8 cellular contexts compared by ENCODE assay signal in the genomic region with DNA sequence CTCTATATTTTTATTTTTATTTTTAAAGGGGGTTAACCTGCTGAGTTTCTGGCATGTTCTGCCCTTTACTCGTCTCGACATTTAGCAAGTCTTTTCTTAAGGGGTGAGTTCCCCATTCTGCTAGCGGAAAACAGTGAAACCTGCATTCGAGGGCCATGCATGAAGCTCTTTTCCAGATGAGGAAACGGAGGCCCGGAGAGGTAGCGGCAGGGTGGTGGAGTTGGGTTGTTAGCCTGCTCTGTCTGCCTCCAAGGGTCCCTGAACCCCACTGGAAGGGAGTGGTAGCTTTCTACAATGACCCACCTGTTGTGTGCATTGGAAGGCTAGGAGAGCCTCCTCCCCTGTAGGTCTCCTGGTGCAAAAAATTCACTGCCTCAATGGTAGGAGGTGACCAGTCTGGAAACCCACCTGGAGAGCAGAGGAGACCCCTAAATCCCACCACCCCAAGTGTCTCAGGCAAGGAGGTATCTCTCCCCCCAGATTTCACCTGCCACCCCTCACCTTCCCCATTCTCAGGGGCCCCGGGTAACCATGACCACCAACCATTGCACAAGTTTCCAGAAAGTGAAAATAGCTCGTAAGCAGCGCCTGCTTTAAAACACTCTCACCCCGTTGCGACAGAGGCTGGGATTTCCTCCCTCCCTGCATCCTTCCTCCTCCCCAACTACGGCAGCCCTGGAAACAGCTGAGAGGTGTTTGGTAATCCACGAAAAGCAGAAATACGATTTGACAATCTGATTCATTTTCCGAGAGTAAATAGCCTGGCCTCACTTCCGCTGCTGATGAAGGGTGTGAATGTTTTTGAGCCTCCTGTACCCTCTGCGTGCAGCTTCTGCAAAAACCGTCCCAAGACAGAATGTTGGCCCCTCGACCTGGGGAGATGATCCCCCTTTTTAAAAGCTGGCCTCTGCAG. TPM values are rescaled to one million over a fixed set of nuclear protein-coding genes. Genes with fewer than 3 reads are reported as not detected.
DNase-seq lines count a peak whose midpoint lies in the region; ATAC-seq lines count a peak whose summit lies in the region.

No MANE protein-coding gene starts in this region.

- H4K20me1 ChIP-seq in BLaER1, result peaks cover 44% of the 10 kb centered on the region

- no peaks in the 10 kb centered on the region for H3K9me3 Mint-ChIP-seq in activated T-helper 17 cell treated with anti-CD3 and anti-CD28 coated beads, Interleukin-2, amount 50 U/mL, for 72 hours

- H3K27me3 Mint-ChIP-seq in activated T-helper 17 cell treated with anti-CD3 and anti-CD28 coated beads, Interleukin-2, amount 50 U/mL, for 72 hours, result peaks cover 12% of the 10 kb centered on the region

- H3K36me3 Mint-ChIP-seq in activated T-helper 17 cell treated with anti-CD3 and anti-CD28 coated beads, Interleukin-2, amount 50 U/mL, for 72 hours (ENCODE audit: low read depth), result peaks cover 30% of the 10 kb centered on the region

- peak overlapping the region; percentile 70 for H3K9ac ChIP-seq in BLaER1

- peaks cover 25% of the 10 kb centered on the region for H3K27me3 ChIP-seq in BLaER1

- peak; percentile 69 for DNase-seq in NAMALWA (ENCODE audit: low spot score)
- DNase-seq in Right ventricle myocardium inferior (ENCODE audit: missing footprints), result peak; percentile 88
- DNase-seq in renal cortical epithelial cell (ENCODE audit: low read depth), result peak; percentile 35
- DNase-seq in ecto neural progenitor cell (ENCODE audit: low spot score), result no peak
- DNase-seq in NCI-H510A (lab: John Stamatoyannopoulos, UW), result no peak

- H3K4me1 Mint-ChIP-seq in activated T-helper 17 cell treated with anti-CD3 and anti-CD28 coated beads, Interleukin-2, amount 50 U/mL, for 72 hours, result peaks cover 35% of the 10 kb centered on the region

- H3K4me1 ChIP-seq in BLaER1, result peaks cover 69% of the 10 kb centered on the region

- H3K9me3 ChIP-seq in BLaER1, result no peaks in the 10 kb centered on the region

- peak overlapping the region; percentile 75 for H3K4me3 ChIP-seq in BLaER1

- H3K4me2 ChIP-seq in BLaER1, result peak overlapping the region; percentile 96

- peak overlapping the region; percentile 84 for H3K27ac ChIP-seq in BLaER1

- peaks cover 4% of the 10 kb centered on the region; the same call in 1 of the 2 replicates for H3K36me3 ChIP-seq in BLaER1

- peak; percentile 20 for ATAC-seq in activated T-helper 17 cell treated with anti-CD3 and anti-CD28 coated beads, Interleukin-2, amount 50 U/mL, for 72 hours (replicated peaks)
- ATAC-seq in Right ventricle myocardium inferior (peak; percentile 42), HG03457 (IDR thresholded peaks at IDR 0.05; ENCODE audit: unreplicated experiment) (no peak)

- H3K4me3 Mint-ChIP-seq in activated T-helper 17 cell treated with anti-CD3 and anti-CD28 coated beads, Interleukin-2, amount 50 U/mL, for 72 hours, result peak overlapping the region; percentile 84

- intact Hi-C loops in Right ventricle myocardium inferior (cut with DNase I), result no loop called here

- peak overlapping the region; percentile 31 for H3K27ac Mint-ChIP-seq in activated T-helper 17 cell treated with anti-CD3 and anti-CD28 coated beads, Interleukin-2, amount 50 U/mL, for 72 hours

RNA-seq across cellular contexts. Expression of a gene that starts 3.5 kb away (rescaled TPM):
- total RNA-seq in activated T-helper 17 cell treated with anti-CD3 and anti-CD28 coated beads, Interleukin-2, amount 50 U/mL, for 72 hours, result 1 to 10 TPM; 1.9 to 9.9 TPM
- total RNA-seq in Right ventricle myocardium inferior, result 73.1 TPM
- 0.17 and 0.45 TPM in 2 replicates for total RNA-seq in renal cortical epithelial cell

Comparison
In these comparisons a context has a peak if more than half of its experiments do, and no peak if none do; other contexts are left out.
1. DNase-seq: peak in NAMALWA (single experiment), Right ventricle myocardium inferior (single experiment) and renal cortical epithelial cell (single experiment); none in ecto neural progenitor cell (single experiment) and NCI-H510A (single experiment).